ENCODE assay signal across 1 cellular context in genomic region chr15:39692464-39693327, GRCh38.
TF ChIP-seq lines count a peak whose summit lies in the region.

No MANE protein-coding gene starts in this region.

TF ChIP-seq in GM12878, 131 proteins besides CTCF, POLR2A, EP300 and RAD21 (continued from another document):
- TF ChIP-seq ZNF687 (IDR thresholded peaks at IDR 0.05): no peak
- TF ChIP-seq BHLHE40 (IDR thresholded peaks at IDR 0.05; ENCODE audit: borderline replicate concordance in 1 of 2, low read depth in 2 of 2, low read length in 1 of 2): peak; percentile 47 to 64; a peak in 3 of 4 replicates
- TF ChIP-seq IKZF2 (IDR thresholded peaks at IDR 0.05): peak; percentile 85 to 93
- 0 out of 2 replicates have a peak, but pooled peaks have one; percentile 54 for TF ChIP-seq BCL11A (IDR thresholded peaks at IDR 0.05; ENCODE audit: low read depth, low read length)
- no peak for TF ChIP-seq EGR1 (IDR thresholded peaks at IDR 0.05; ENCODE audit: borderline replicate concordance in 1 of 2, low read depth in 2 of 2, low read length in 2 of 2)
- no peak for TF ChIP-seq SUPT20H (IDR thresholded peaks at IDR 0.05; ENCODE audit: borderline replicate concordance, control insufficient read depth, low read depth, low read length)
- no peak for TF ChIP-seq SPI1 (IDR thresholded peaks at IDR 0.05; ENCODE audit: borderline replicate concordance, insufficient read depth, low read depth, low read length)
- 0 out of 2 replicates have a peak, but pooled peaks have one; percentile 16 for TF ChIP-seq EED (IDR thresholded peaks at IDR 0.05; ENCODE audit: low read depth)
- TF ChIP-seq ATF7 (IDR thresholded peaks at IDR 0.05; ENCODE audit: low read depth): peak; percentile 44; the same call in 1 of the 2 replicates
- TF ChIP-seq SP1 (IDR thresholded peaks at IDR 0.05; ENCODE audit: low read depth, low read length): no peak
- TF ChIP-seq ESRRA (IDR thresholded peaks at IDR 0.05; ENCODE audit: low read length): no peak
- no peak for TF ChIP-seq PAX8 (IDR thresholded peaks at IDR 0.05)
- TF ChIP-seq SREBF1 (IDR thresholded peaks at IDR 0.05; ENCODE audit: low read length): no peak
- no peak for TF ChIP-seq MYC (IDR thresholded peaks at IDR 0.05; ENCODE audit: insufficient read depth, insufficient read length, insufficient replicate concordance, low read length, severe bottlenecking)
- TF ChIP-seq MXI1 (IDR thresholded peaks at IDR 0.05; ENCODE audit: low read depth, low read length): 0 out of 2 replicates have a peak, but pooled peaks have one; percentile 34
- peak; percentile 70; the same call in 1 of the 2 replicates for TF ChIP-seq NFIC (IDR thresholded peaks at IDR 0.05; ENCODE audit: low read depth, low read length)
- TF ChIP-seq IRF3 (IDR thresholded peaks at IDR 0.05): no peak
- TF ChIP-seq BACH1 (IDR thresholded peaks at IDR 0.05; ENCODE audit: borderline replicate concordance): peak; percentile 42; the same call in 1 of the 2 replicates
- peak; percentile 66 for TF ChIP-seq RUNX3 (IDR thresholded peaks at IDR 0.05; ENCODE audit: low read length)
- no peak for TF ChIP-seq NFXL1 (IDR thresholded peaks at IDR 0.05; ENCODE audit: borderline replicate concordance)
- TF ChIP-seq SIX5 (IDR thresholded peaks at IDR 0.05; ENCODE audit: low read depth, low read length, severe bottlenecking): no peak
- TF ChIP-seq FOXM1 (IDR thresholded peaks at IDR 0.05; ENCODE audit: low read depth, low read length): peak; percentile 46; the same call in 1 of the 2 replicates
- no peak for TF ChIP-seq NKRF (conservative IDR thresholded peaks at IDR 0.05)
- no peak for TF ChIP-seq CBFB (IDR thresholded peaks at IDR 0.05; ENCODE audit: low read depth)
- no peak for TF ChIP-seq SUZ12 (IDR thresholded peaks at IDR 0.05; ENCODE audit: unreplicated experiment)
- TF ChIP-seq SMARCA5 (IDR thresholded peaks at IDR 0.05): 0 out of 2 replicates have a peak, but pooled peaks have one; percentile 23
- TF ChIP-seq DPF2 (IDR thresholded peaks at IDR 0.05): peak; percentile 89
- TF ChIP-seq EZH2 (IDR thresholded peaks at IDR 0.05; ENCODE audit: borderline replicate concordance, control insufficient read depth, low read depth, low read length): no peak
- TF ChIP-seq CBX5 (IDR thresholded peaks at IDR 0.05; ENCODE audit: low read depth): no peak
- TF ChIP-seq TCF7 (IDR thresholded peaks at IDR 0.05; ENCODE audit: borderline replicate concordance): peak; percentile 95
- TF ChIP-seq E4F1 (IDR thresholded peaks at IDR 0.05; ENCODE audit: borderline replicate concordance, partially characterized antibody): no peak
- TF ChIP-seq NBN (IDR thresholded peaks at IDR 0.05): 0 out of 2 replicates have a peak, but pooled peaks have one; percentile 47
- TF ChIP-seq CREB1 (IDR thresholded peaks at IDR 0.05; ENCODE audit: low read depth): peak; percentile 57; the same call in 1 of the 2 replicates
- TF ChIP-seq ZNF217 (IDR thresholded peaks at IDR 0.05): peak; percentile 81; the same call in 1 of the 2 replicates
- TF ChIP-seq ZBTB4 (CRISPR knock-in tag; IDR thresholded peaks at IDR 0.05): no peak
- TF ChIP-seq MTA2 (IDR thresholded peaks at IDR 0.05; ENCODE audit: low read depth): peak; percentile 95
- peak; percentile 41; the same call in 1 of the 2 replicates for TF ChIP-seq IRF4 (IDR thresholded peaks at IDR 0.05; ENCODE audit: low read depth, low read length)
